ENCODE assay signal across 16 cellular contexts in genomic region chr12:108548954-108549521, GRCh38. TPM values are rescaled to one million over a fixed set of nuclear protein-coding genes. Genes with fewer than 3 reads are reported as not detected.
DNase-seq lines count a peak whose midpoint lies in the region; ATAC-seq, FAIRE-seq and TF ChIP-seq lines count a peak whose summit lies in the region.
"Had no signal": no experiment of that assay in that cellular context is flagged by ENCODE, and none has a peak within 500 bp of the region (broad histone marks: within the 10 kb centered on the region; RNA-seq: fewer than 3 reads in every experiment).

No MANE protein-coding gene starts in this region.

- H3K36me3 ChIP-seq in GM12878 (ENCODE audit: control insufficient read depth in 2 of 2, insufficient read depth in 2 of 2, low read length in 1 of 2), result peaks cover 16 to 20% of the 10 kb centered on the region in 2 experiments

- intact Hi-C loops in activated CD4-positive, alpha-beta T cell treated with anti-CD3 and anti-CD28 coated beads for 36 hours (cut with DNase I, micrococcal nuclease), result no loop called here
- intact Hi-C loops in GM12878 (cut with micrococcal nuclease; ENCODE audit: unreplicated experiment), result no loop called here

- peaks cover 42% of the 10 kb centered on the region for H3K36me3 Mint-ChIP-seq in activated CD4-positive, alpha-beta T cell treated with anti-CD3 and anti-CD28 coated beads for 36 hours (ENCODE audit: low read depth)

- CTCF ChIA-PET in activated CD4-positive, alpha-beta T cell treated with anti-CD3 and anti-CD28 coated beads for 36 hours (lab: Charles Lee), result interaction anchor here (0.6 to 1.7 kb wide), 6 partner anchors 9 to 314 kb away, joined by 3 to 5 read pairs (median 3); no protein-coding TSS in a partner anchor
- CTCF ChIA-PET in GM12878 (lab: Yijun Ruan, JAX), result interaction anchor here (0.7 to 3.0 kb wide), 10 partner anchors 9 to 547 kb away, joined by 3 to 12 read pairs (median 4); partner anchors contain the start of genes ISCU and SART3
- CTCF ChIA-PET in GM10248 (lab: Yijun Ruan, JAX), result interaction anchor here (0.8 to 2.4 kb wide), 9 partner anchors 8 to 255 kb away, joined by 3 to 9 read pairs (median 5); partner anchors contain the start of gene ISCU

- peak overlapping the region; percentile 3; the same call in 1 of the 2 replicates for H3K4me3 ChIP-seq in LNCaP clone FGC (ENCODE audit: low read depth, low read length)
- 0 out of 2 replicates have a peak overlapping the region, but pooled peaks have one; percentile 18 for H3K4me3 ChIP-seq in GM12878
- H3K4me3 ChIP-seq: BLaER1 treated with 17β-estradiol and CSF1 and Interleukin-3, amounts not matched to agents 10 nM and 100 nM; HAP-1; SK-N-MC had no signal

- peak overlapping the region; percentile 24 for H3K4me2 ChIP-seq in GM12878 (ENCODE audit: control insufficient read depth, insufficient read depth)

- SMC1A ChIA-PET in GM12878 (lab: Charles Lee; ENCODE audit: uncharacterized antibody, unreplicated experiment), result interaction anchor here (0.6 to 2.1 kb wide), 14 partner anchors 9 to 284 kb away, joined by 3 to 9 read pairs (median 4); partner anchors contain the start of genes ISCU and SART3

- peaks cover 39% of the 10 kb centered on the region for H3K4me1 Mint-ChIP-seq in activated CD4-positive, alpha-beta T cell treated with anti-CD3 and anti-CD28 coated beads for 36 hours

- no peaks in the 10 kb centered on the region for H3K27me3 Mint-ChIP-seq in activated CD4-positive, alpha-beta T cell treated with anti-CD3 and anti-CD28 coated beads for 36 hours

- H3K4me3 Mint-ChIP-seq in activated CD4-positive, alpha-beta T cell treated with anti-CD3 and anti-CD28 coated beads for 36 hours, result no peak overlapping the region

- in situ Hi-C loops in GM12878 (cut with MboI), result no loop called here

- TF ChIP-seq POLR2A in GM12891 (IDR thresholded peaks at IDR 0.05; ENCODE audit: low read depth, low read length) (no peak), GM12878 (IDR thresholded peaks at IDR 0.05; ENCODE audit: low read depth, low read length) (no peak)

- no TSS peak for BruUV-seq in GM12878 (replicated peaks; lab: Mats Ljungman, UMichigan)

- no peak for TF ChIP-seq EP300 in GM12878 (IDR thresholded peaks at IDR 0.05; ENCODE audit: borderline replicate concordance in 1 of 2, control insufficient read depth in 1 of 2, low read depth in 2 of 2, low read length in 2 of 2)

- H3K27me3 ChIP-seq in GM12878 (replicated peaks in 1 of 2; ENCODE audit: control insufficient read depth in 2 of 2, insufficient read depth in 2 of 2, low read length in 1 of 2), result no peaks in the 10 kb centered on the region
- H3K27me3 ChIP-seq: BLaER1 treated with 17β-estradiol and CSF1 and Interleukin-3, amounts not matched to agents 10 nM and 100 nM had no signal

- TF ChIP-seq CTCF in LNCaP clone FGC (IDR thresholded peaks at IDR 0.05; ENCODE audit: control insufficient read depth, extremely low read depth, insufficient read depth) (no peak), GM12878 (IDR thresholded peaks at IDR 0.05 in 2 of 3, conservative IDR thresholded peaks at IDR 0.05 in 1 of 3; ENCODE audit: control insufficient read depth in 2 of 3, extremely low read depth in 1 of 3, insufficient read depth in 1 of 3, low read depth in 3 of 3, low read length in 3 of 3) (no peak), GM10248 (IDR thresholded peaks at IDR 0.05; ENCODE audit: control extremely low read depth, extremely low read depth, low read depth, missing control alignments) (no peak)

- H3K9ac ChIP-seq in GM12878 (ENCODE audit: control insufficient read depth, insufficient read depth, low read length), result 0 out of 2 replicates have a peak overlapping the region, but pooled peaks have one; percentile 8
- H3K9ac ChIP-seq: BLaER1 treated with 17β-estradiol and CSF1 and Interleukin-3, amounts not matched to agents 10 nM and 100 nM had no signal

- no peak overlapping the region for H2AFZ ChIP-seq in GM12878 (ENCODE audit: control insufficient read depth, low read depth, low read length)

- no peak for DNase-seq in activated CD4-positive, alpha-beta T cell treated with anti-CD3 and anti-CD28 coated beads for 36 hours
- no peak for DNase-seq in activated CD4-positive, alpha-beta T cell treated with anti-CD3 and anti-CD28 coated beads, Interleukin-2, amount 50 U/mL, for 4 hours
- DNase-seq in GM12891 (ENCODE audit: insufficient read length, low spot score) (no peak), LNCaP clone FGC (ENCODE audit: low read depth) (no peak), GM12878 (ENCODE audit: low read depth, low spot score) (no peak), NCI-H1105 treated with DMSO at 0.1 percent for 48 hours (lab: John Stamatoyannopoulos, UW) (no peak), GM10248 (ENCODE audit: extremely low spot score) (no peak), 8988T (no peak)
- DNase-seq: DMS153, NCI-H2107 had no signal

- peak; percentile 65 for FAIRE-seq in GM12891 (lab: Jason Lieb, UNC)
- no peak for FAIRE-seq in GM12878 (lab: Jason Lieb, UNC)

- peak overlapping the region; percentile 40 for H3K27ac ChIP-seq in GM12878 (ENCODE audit: control insufficient read depth, insufficient read depth)
- H3K27ac ChIP-seq: 22Rv1, SK-N-MC had no signal

- no peaks in the 10 kb centered on the region for H3K9me3 ChIP-seq in GM12878 (replicated peaks; ENCODE audit: control insufficient read depth, insufficient read depth, low read length)
- H3K9me3 ChIP-seq: BLaER1 treated with 17β-estradiol and CSF1 and Interleukin-3, amounts not matched to agents 10 nM and 100 nM; HAP-1 had no signal

- no peak for ATAC-seq in activated CD4-positive, alpha-beta T cell treated with anti-CD3 and anti-CD28 coated beads for 36 hours
- ATAC-seq in GM12878, result peak; percentile 62
- ATAC-seq: Panc1, Right ventricle myocardium inferior had no signal

- peaks cover 75% of the 10 kb centered on the region for H3K79me2 ChIP-seq in GM12878 (ENCODE audit: control insufficient read depth, insufficient read depth, low read length)

- TF ChIP-seq RAD21 in GM12878 (IDR thresholded peaks at IDR 0.05; ENCODE audit: insufficient read depth, low read depth, low read length), result no peak

- H4K20me1 ChIP-seq in GM12878 (ENCODE audit: control insufficient read depth, insufficient read depth), result no peaks in the 10 kb centered on the region

- peak overlapping the region; percentile 33 for H3K27ac Mint-ChIP-seq in activated CD4-positive, alpha-beta T cell treated with anti-CD3 and anti-CD28 coated beads for 36 hours

- peaks cover 27% of the 10 kb centered on the region for H3K4me1 ChIP-seq in GM12878 (ENCODE audit: control insufficient read depth, insufficient read depth, low read length)

- WGBS in GM12878 (ENCODE audit: insufficient coverage, insufficient replicate concordance, low lambda C conversion rate, missing lambda C conversion rate), result 0% methylated on average over 7 of the region's 7 CpGs

- RAD21 ChIA-PET in GM12878 (lab: Charles Lee; ENCODE audit: unreplicated experiment), result interaction anchor here (1.3 to 2.1 kb wide), 3 partner anchors 11 to 69 kb away, joined by 5 to 14 read pairs (median 8); partner anchors contain the start of gene SART3

- no peaks in the 10 kb centered on the region for H3K9me3 Mint-ChIP-seq in activated CD4-positive, alpha-beta T cell treated with anti-CD3 and anti-CD28 coated beads for 36 hours (ENCODE audit: low read depth)

- POLR2A ChIA-PET in activated CD4-positive, alpha-beta T cell treated with anti-CD3 and anti-CD28 coated beads for 36 hours (lab: Charles Lee), result interaction anchor here (0.6 kb wide), 1 partner anchor 9 kb away, joined by 3 read pairs; no protein-coding TSS in a partner anchor
- POLR2A ChIA-PET in GM12878 (lab: Charles Lee) (interaction anchor here (0.5 to 2.3 kb wide), 7 partner anchors 9 to 418 kb away, joined by 3 to 18 read pairs (median 7); partner anchors contain the start of genes ISCU and SART3), GM10248 (lab: Yijun Ruan, JAX) (interaction anchor here (1.0 kb wide), 1 partner anchor 13 kb away, joined by 3 read pairs; the partner anchor contains the start of gene ISCU)

RNA-seq across cellular contexts. Expression of gene SART3, which starts 11.9 kb away (rescaled TPM):
- 10 to 100 TPM; 69.3 to 87.1 TPM for total RNA-seq in activated CD4-positive, alpha-beta T cell treated with anti-CD3 and anti-CD28 coated beads for 36 hours
- polyA plus RNA-seq in GM12891 (2012; ENCODE audit: low read depth, missing spikeins), result 31.7 TPM
- 313 and 332 TPM in 2 replicates for total RNA-seq in GM12878 (2013; cell fraction: nucleolus; rRNA removed)
- total RNA-seq in GM12878 (2014; rRNA removed) (157 and 179 TPM in 2 replicates), GM12878 (2014; rRNA removed; fragmentation: Illumina TruSeq; extraction: Trizol) (80.8 and 82.6 TPM in 2 replicates), GM12878 (2021) (70.2 and 70.8 TPM in 2 replicates)
- 47.8 TPM for polyA plus RNA-seq in GM12878 (2011; ENCODE audit: low read depth)
- polyA plus RNA-seq in GM12878 (2011; rRNA removed) (49.7 and 53.7 TPM in 2 replicates), GM12878 (2014; fragmentation: Illumina TruSeq; extraction: Trizol) (49.3 and 52.8 TPM in 2 replicates), GM12878 (2014; fragmentation: Nextera tagmentation; extraction: Ambion mirVana) (10 to 100 TPM in 1 of 2 experiments, 1 to 10 TPM in 1; 8.8 to 16.1 TPM), GM12878 (2014; rRNA removed) (59.5 and 83.2 TPM in 2 replicates), GM12878 (2016; fragmentation: Nextera tagmentation; extraction: Ambion mirVana) (10 to 100 TPM; 51.1 to 56.2 TPM)
- 34.6 and 39.2 TPM in 2 replicates for polyA plus RNA-seq in GM12878 (2011; cell fraction: cytosol; rRNA removed)
- polyA plus RNA-seq in GM12878 (2011; cell fraction: nucleus; rRNA removed), result 112 and 140 TPM in 2 replicates
- 51.0 and 51.2 TPM in 2 replicates for polyA plus RNA-seq in GM12878 (2012)
- 82.6 and 88.4 TPM in 2 replicates for polyA minus RNA-seq in GM12878 (2011; rRNA and poly(A)+ RNA removed)
- polyA minus RNA-seq in GM12878 (2011; cell fraction: cytosol; rRNA and poly(A)+ RNA removed), result 23.0 and 24.8 TPM in 2 replicates
- 166 and 282 TPM in 2 replicates for polyA minus RNA-seq in GM12878 (2011; cell fraction: nucleus; rRNA and poly(A)+ RNA removed)

RNA-seq across cellular contexts. Expression of gene ISCU, which starts 13.4 kb away (rescaled TPM):
- total RNA-seq in activated CD4-positive, alpha-beta T cell treated with anti-CD3 and anti-CD28 coated beads for 36 hours, result 10 to 100 TPM; 67.3 to 83.8 TPM
- 134 TPM for polyA plus RNA-seq in GM12891 (2012; ENCODE audit: low read depth, missing spikeins)
- 104 and 106 TPM in 2 replicates for total RNA-seq in GM12878 (2013; cell fraction: nucleolus; rRNA removed)
- total RNA-seq in GM12878 (2014; rRNA removed) (177 and 189 TPM in 2 replicates), GM12878 (2014; rRNA removed; fragmentation: Illumina TruSeq; extraction: Trizol) (109 and 113 TPM in 2 replicates), GM12878 (2021) (102 and 108 TPM in 2 replicates)
- polyA plus RNA-seq in GM12878 (2011; ENCODE audit: low read depth), result 160 TPM
- polyA plus RNA-seq in GM12878 (2011; rRNA removed) (247 and 284 TPM in 2 replicates), GM12878 (2014; fragmentation: Illumina TruSeq; extraction: Trizol) (122 and 127 TPM in 2 replicates), GM12878 (2014; fragmentation: Nextera tagmentation; extraction: Ambion mirVana) (10 to 100 TPM; 32.8 to 66.1 TPM), GM12878 (2014; rRNA removed) (132 and 135 TPM in 2 replicates), GM12878 (2016; fragmentation: Nextera tagmentation; extraction: Ambion mirVana) (100 to 1,000 TPM; 248 to 260 TPM)
- polyA plus RNA-seq in GM12878 (2011; cell fraction: cytosol; rRNA removed), result 166 and 191 TPM in 2 replicates
- 213 and 333 TPM in 2 replicates for polyA plus RNA-seq in GM12878 (2011; cell fraction: nucleus; rRNA removed)
- 148 and 150 TPM in 2 replicates for polyA plus RNA-seq in GM12878 (2012)
- 128 and 131 TPM in 2 replicates for polyA minus RNA-seq in GM12878 (2011; rRNA and poly(A)+ RNA removed)
- polyA minus RNA-seq in GM12878 (2011; cell fraction: cytosol; rRNA and poly(A)+ RNA removed), result 38.4 and 44.5 TPM in 2 replicates
- polyA minus RNA-seq in GM12878 (2011; cell fraction: nucleus; rRNA and poly(A)+ RNA removed), result 87.0 and 88.1 TPM in 2 replicates

RNA-seq across cellular contexts. Expression of gene FICD, which starts 34.0 kb away (rescaled TPM):
- 1 to 10 TPM; 3.5 to 4.5 TPM for total RNA-seq in activated CD4-positive, alpha-beta T cell treated with anti-CD3 and anti-CD28 coated beads for 36 hours
- 2.8 TPM for polyA plus RNA-seq in GM12891 (2012; ENCODE audit: low read depth, missing spikeins)
- total RNA-seq in GM12878 (2013; cell fraction: nucleolus; rRNA removed), result 11.8 and 14.2 TPM in 2 replicates
- 7.3 and 7.6 TPM in 2 replicates for total RNA-seq in GM12878 (2014; rRNA removed)
- 4.1 and 5.1 TPM in 2 replicates for total RNA-seq in GM12878 (2014; rRNA removed; fragmentation: Illumina TruSeq; extraction: Trizol)
- total RNA-seq in GM12878 (2021), result 6.2 and 7.9 TPM in 2 replicates
- polyA plus RNA-seq in GM12878 (2011; ENCODE audit: low read depth), result 3.9 TPM
- 0.68 and 1.1 TPM in 2 replicates for polyA plus RNA-seq in GM12878 (2011; rRNA removed)
- polyA plus RNA-seq in GM12878 (2011; cell fraction: cytosol; rRNA removed), result 2.2 and 2.3 TPM in 2 replicates
- 4.7 and 7.7 TPM in 2 replicates for polyA plus RNA-seq in GM12878 (2011; cell fraction: nucleus; rRNA removed)
- polyA plus RNA-seq in GM12878 (2012), result 4.9 and 6.6 TPM in 2 replicates
- 3.3 and 3.5 TPM in 2 replicates for polyA plus RNA-seq in GM12878 (2014; fragmentation: Illumina TruSeq; extraction: Trizol)
- 1 to 10 TPM; 3.2 to 3.3 TPM for polyA plus RNA-seq in GM12878 (2014; fragmentation: Nextera tagmentation; extraction: Ambion mirVana)
- polyA plus RNA-seq in GM12878 (2014; rRNA removed), result 3.2 and 4.8 TPM in 2 replicates
- polyA plus RNA-seq in GM12878 (2016; fragmentation: Nextera tagmentation; extraction: Ambion mirVana), result 1 to 10 TPM; 8.4 to 9.4 TPM
- 3.4 and 7.1 TPM in 2 replicates for polyA minus RNA-seq in GM12878 (2011; rRNA and poly(A)+ RNA removed)
- 2.1 and 3.6 TPM in 2 replicates for polyA minus RNA-seq in GM12878 (2011; cell fraction: cytosol; rRNA and poly(A)+ RNA removed)
- 7.4 and 9.4 TPM in 2 replicates for polyA minus RNA-seq in GM12878 (2011; cell fraction: nucleus; rRNA and poly(A)+ RNA removed)

RNA-seq across cellular contexts. Expression of gene TMEM119, which starts 48.8 kb away (rescaled TPM):
- total RNA-seq in activated CD4-positive, alpha-beta T cell treated with anti-CD3 and anti-CD28 coated beads for 36 hours, result under 1 TPM; 0.21 to 0.28 TPM
- polyA plus RNA-seq in GM12891 (2012; ENCODE audit: low read depth, missing spikeins), result 0.10 TPM
- 0.27 TPM in 1 of 2 replicates, not detected in the other for total RNA-seq in GM12878 (2013; cell fraction: nucleolus; rRNA removed)
- total RNA-seq in GM12878 (2014; rRNA removed) (0.05 and 0.11 TPM in 2 replicates), GM12878 (2014; rRNA removed; fragmentation: Illumina TruSeq; extraction: Trizol) (not detected in 2 replicates), GM12878 (2021) (0.44 TPM in 1 of 2 replicates, not detected in the other)
- 0.22 TPM for polyA plus RNA-seq in GM12878 (2011; ENCODE audit: low read depth)
- polyA plus RNA-seq in GM12878 (2011; rRNA removed) (0.23 and 0.29 TPM in 2 replicates), GM12878 (2014; fragmentation: Illumina TruSeq; extraction: Trizol) (not detected in 2 replicates), GM12878 (2014; fragmentation: Nextera tagmentation; extraction: Ambion mirVana) (not detected), GM12878 (2014; rRNA removed) (0.08 TPM in 1 of 2 replicates, not detected in the other), GM12878 (2016; fragmentation: Nextera tagmentation; extraction: Ambion mirVana) (under 1 TPM; 0.15 to 0.19 TPM)
- polyA plus RNA-seq in GM12878 (2011; cell fraction: cytosol; rRNA removed), result 0.19 and 0.35 TPM in 2 replicates
- 0.59 and 0.67 TPM in 2 replicates for polyA plus RNA-seq in GM12878 (2011; cell fraction: nucleus; rRNA removed)
- 0.12 and 0.53 TPM in 2 replicates for polyA plus RNA-seq in GM12878 (2012)
- 0.41 and 0.51 TPM in 2 replicates for polyA minus RNA-seq in GM12878 (2011; rRNA and poly(A)+ RNA removed)
- not detected in 2 replicates for polyA minus RNA-seq in GM12878 (2011; cell fraction: cytosol; rRNA and poly(A)+ RNA removed)
- polyA minus RNA-seq in GM12878 (2011; cell fraction: nucleus; rRNA and poly(A)+ RNA removed), result 0.12 and 0.48 TPM in 2 replicates
